In the genomic region with DNA sequence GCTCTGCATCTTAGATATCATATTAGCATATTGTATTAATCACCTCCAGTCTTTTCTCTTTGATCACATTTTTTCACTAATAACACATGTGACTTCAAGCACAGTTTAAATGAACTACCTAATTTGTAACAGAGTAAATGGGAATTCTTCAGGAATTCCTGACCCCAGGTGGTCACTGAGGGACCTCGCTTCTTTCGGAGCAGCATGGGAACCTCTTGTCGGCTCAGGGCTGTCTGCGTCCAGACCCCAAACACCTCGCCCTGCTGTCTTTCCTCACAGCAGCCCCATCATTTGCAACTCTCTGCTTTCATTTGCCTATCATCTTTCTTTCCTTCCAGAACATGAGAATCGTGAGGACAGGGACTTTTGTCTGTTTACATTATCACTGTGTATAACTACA, we compare ENCODE assay signal across 1 cellular context.
TF ChIP-seq lines count a peak whose summit lies in the region.

No MANE protein-coding gene starts in this region.

TF ChIP-seq in GM23338, 12 proteins besides CTCF, POLR2A, EP300 and RAD21 (continued from another document):
- TF ChIP-seq, protein P1, sequence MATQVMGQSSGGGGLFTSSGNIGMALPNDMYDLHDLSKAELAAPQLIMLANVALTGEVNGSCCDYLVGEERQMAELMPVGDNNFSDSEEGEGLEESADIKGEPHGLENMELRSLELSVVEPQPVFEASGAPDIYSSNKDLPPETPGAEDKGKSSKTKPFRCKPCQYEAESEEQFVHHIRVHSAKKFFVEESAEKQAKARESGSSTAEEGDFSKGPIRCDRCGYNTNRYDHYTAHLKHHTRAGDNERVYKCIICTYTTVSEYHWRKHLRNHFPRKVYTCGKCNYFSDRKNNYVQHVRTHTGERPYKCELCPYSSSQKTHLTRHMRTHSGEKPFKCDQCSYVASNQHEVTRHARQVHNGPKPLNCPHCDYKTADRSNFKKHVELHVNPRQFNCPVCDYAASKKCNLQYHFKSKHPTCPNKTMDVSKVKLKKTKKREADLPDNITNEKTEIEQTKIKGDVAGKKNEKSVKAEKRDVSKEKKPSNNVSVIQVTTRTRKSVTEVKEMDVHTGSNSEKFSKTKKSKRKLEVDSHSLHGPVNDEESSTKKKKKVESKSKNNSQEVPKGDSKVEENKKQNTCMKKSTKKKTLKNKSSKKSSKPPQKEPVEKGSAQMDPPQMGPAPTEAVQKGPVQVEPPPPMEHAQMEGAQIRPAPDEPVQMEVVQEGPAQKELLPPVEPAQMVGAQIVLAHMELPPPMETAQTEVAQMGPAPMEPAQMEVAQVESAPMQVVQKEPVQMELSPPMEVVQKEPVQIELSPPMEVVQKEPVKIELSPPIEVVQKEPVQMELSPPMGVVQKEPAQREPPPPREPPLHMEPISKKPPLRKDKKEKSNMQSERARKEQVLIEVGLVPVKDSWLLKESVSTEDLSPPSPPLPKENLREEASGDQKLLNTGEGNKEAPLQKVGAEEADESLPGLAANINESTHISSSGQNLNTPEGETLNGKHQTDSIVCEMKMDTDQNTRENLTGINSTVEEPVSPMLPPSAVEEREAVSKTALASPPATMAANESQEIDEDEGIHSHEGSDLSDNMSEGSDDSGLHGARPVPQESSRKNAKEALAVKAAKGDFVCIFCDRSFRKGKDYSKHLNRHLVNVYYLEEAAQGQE (IDR thresholded peaks at IDR 0.05; ENCODE audit: unreplicated experiment): no peak
- TF ChIP-seq EZH2phosphoT487 (IDR thresholded peaks at IDR 0.05; ENCODE audit: unreplicated experiment): no peak
- no peak for TF ChIP-seq JUNB (IDR thresholded peaks at IDR 0.05; ENCODE audit: unreplicated experiment)
- no peak for TF ChIP-seq ZNF114 (CRISPR knock-in tag; IDR thresholded peaks at IDR 0.05)
- TF ChIP-seq ZNF331 (CRISPR knock-in tag; IDR thresholded peaks at IDR 0.05; ENCODE audit: low read depth): no peak
TF ChIP-seq in GM23338: peak in this region for 0.
